Comparison of ENCODE assay signal across 8 cellular contexts in the genomic region with DNA sequence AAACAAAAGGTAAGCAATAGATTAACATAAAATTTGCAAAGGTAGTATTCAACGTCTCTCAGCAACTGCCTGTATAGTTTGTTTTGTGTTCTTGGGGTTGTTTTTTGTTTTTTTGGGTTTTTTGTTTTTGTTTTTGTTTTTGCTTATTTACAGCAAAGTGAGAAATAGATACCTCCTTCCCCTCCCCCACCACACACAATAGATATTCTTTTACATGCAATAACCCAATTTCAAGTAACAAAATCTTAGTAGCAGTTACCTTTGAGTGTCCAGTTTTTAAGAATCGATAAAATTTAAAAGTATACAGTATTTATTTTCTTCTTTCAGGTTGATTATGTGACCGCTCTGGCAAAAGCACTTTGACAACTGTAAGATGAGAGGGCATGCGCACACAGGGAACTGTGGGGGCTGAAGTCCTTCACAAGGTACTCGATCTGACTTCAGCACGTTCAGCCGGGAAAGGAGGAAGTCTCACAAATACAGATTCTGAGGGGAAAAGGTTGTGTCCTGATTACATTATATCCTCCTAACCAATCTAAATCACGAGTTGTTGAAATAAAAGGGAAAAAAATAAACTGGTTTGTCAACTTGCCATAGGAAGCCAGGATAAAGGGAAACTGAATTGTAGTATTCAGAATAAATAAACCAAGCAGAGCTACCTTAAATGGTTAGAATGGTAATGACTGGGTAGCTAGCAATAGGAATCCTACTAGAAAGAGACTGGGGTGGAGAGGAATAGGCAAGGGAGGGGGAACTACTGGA. TPM values are rescaled to one million over a fixed set of nuclear protein-coding genes. Genes with fewer than 3 reads are reported as not detected.
DNase-seq lines count a peak whose midpoint lies in the region; ATAC-seq, FAIRE-seq and TF ChIP-seq lines count a peak whose summit lies in the region.

No MANE protein-coding gene starts in this region.

- TF ChIP-seq CTCF in DND-41 (IDR thresholded peaks at IDR 0.05; ENCODE audit: borderline replicate concordance, extremely low read depth, low read length, poor library complexity, severe bottlenecking) (no peak), fibroblast of the aortic adventitia (IDR thresholded peaks at IDR 0.05; ENCODE audit: insufficient read depth, low read length) (no peak)

- H3K36me3 Mint-ChIP-seq in activated naive CD4-positive, alpha-beta T cell treated with anti-CD3 and anti-CD28 coated beads, Interleukin-2, amount 10 ng/mL, durations not matched to agents 7 days and 5 days, result peaks cover 12% of the 10 kb centered on the region
- no peaks in the 10 kb centered on the region for H3K36me3 Mint-ChIP-seq in naive B cell

- ATAC-seq in DND-41 (ENCODE audit: insufficient read depth, low read depth), result peak; percentile 78
- peak; percentile 54 to 58 for ATAC-seq in naive B cell (ENCODE audit: low read depth in 2 of 2)
- no peak for ATAC-seq in GM18517 (IDR thresholded peaks at IDR 0.05; ENCODE audit: unreplicated experiment)

- H3K4me1 ChIP-seq in DND-41 (ENCODE audit: insufficient read depth, low read length) (peaks cover 43% of the 10 kb centered on the region), thymus (ENCODE audit: control insufficient read depth, insufficient read depth, low read length) (no peaks in the 10 kb centered on the region)

- peak overlapping the region; percentile 78 for H3K4me2 ChIP-seq in DND-41 (ENCODE audit: insufficient read depth, low read length)

- peak overlapping the region; percentile 36 for H3K9ac ChIP-seq in DND-41 (ENCODE audit: low read depth, low read length)

- no peaks in the 10 kb centered on the region for H4K20me1 ChIP-seq in DND-41 (ENCODE audit: insufficient read depth, low read length)

- H3K27me3 Mint-ChIP-seq in activated naive CD4-positive, alpha-beta T cell treated with anti-CD3 and anti-CD28 coated beads, Interleukin-2, amount 10 ng/mL, durations not matched to agents 7 days and 5 days, result peaks cover 35% of the 10 kb centered on the region
- no peaks in the 10 kb centered on the region for H3K27me3 Mint-ChIP-seq in naive B cell

- H3K9me3 Mint-ChIP-seq in activated naive CD4-positive, alpha-beta T cell treated with anti-CD3 and anti-CD28 coated beads, Interleukin-2, amount 10 ng/mL, durations not matched to agents 7 days and 5 days, result no peaks in the 10 kb centered on the region
- no peaks in the 10 kb centered on the region for H3K9me3 Mint-ChIP-seq in naive B cell

- peak overlapping the region; percentile 84 for H2AFZ ChIP-seq in DND-41 (ENCODE audit: low read depth, low read length)

- CTCF ChIA-PET in activated naive CD4-positive, alpha-beta T cell treated with anti-CD3 and anti-CD28 coated beads, Interleukin-2, amount 10 ng/mL, durations not matched to agents 7 days and 5 days (lab: Charles Lee), result no interaction called here

- H3K36me3 ChIP-seq in DND-41 (ENCODE audit: insufficient read depth, low read length), result no peaks in the 10 kb centered on the region
- H3K36me3 ChIP-seq in thymus (ENCODE audit: control insufficient read depth, insufficient read depth), result no peaks in the 10 kb centered on the region

- H3K4me3 Mint-ChIP-seq in activated naive CD4-positive, alpha-beta T cell treated with anti-CD3 and anti-CD28 coated beads, Interleukin-2, amount 10 ng/mL, durations not matched to agents 7 days and 5 days, result peak overlapping the region; percentile 16
- H3K4me3 Mint-ChIP-seq in naive B cell, result peak overlapping the region; percentile 33 to 76 (median 48)

- H3K9me3 ChIP-seq in DND-41 (ENCODE audit: insufficient read depth, low read length, severe bottlenecking) (no peaks in the 10 kb centered on the region), thymus (ENCODE audit: control insufficient read depth) (no peaks in the 10 kb centered on the region)

- H3K4me3 ChIP-seq in DND-41 (ENCODE audit: low read depth in 1 of 2, low read length in 2 of 2) (peak overlapping the region; percentile 25 to 54; a peak in 3 of 4 replicates), fibroblast of the aortic adventitia (ENCODE audit: low read depth, low read length) (no peak overlapping the region), thymus (ENCODE audit: low read length) (peak overlapping the region; percentile 37)

- WGBS in thymus, result 8% methylated on average over 8 of the region's 8 CpGs

- DNase-seq in DND-41, result peak; percentile 62
- DNase-seq in KG1 (lab: John Stamatoyannopoulos, UW), result peak; percentile 42
- DNase-seq in RCC 7860 (ENCODE audit: low spot score), result peak; percentile 37
- peak; percentile 43 for DNase-seq in activated naive CD4-positive, alpha-beta T cell treated with anti-CD3 and anti-CD28 coated beads, Interleukin-2, amount 10 ng/mL, durations not matched to agents 7 days and 5 days
- peak; percentile 5 for DNase-seq in fibroblast of the aortic adventitia (ENCODE audit: low read depth)
- DNase-seq in naive B cell, result peak; percentile 43

- H3K79me2 ChIP-seq in DND-41 (ENCODE audit: insufficient read depth, low read length), result no peaks in the 10 kb centered on the region

- no peak overlapping the region for H3K27ac Mint-ChIP-seq in activated naive CD4-positive, alpha-beta T cell treated with anti-CD3 and anti-CD28 coated beads, Interleukin-2, amount 10 ng/mL, durations not matched to agents 7 days and 5 days
- peak overlapping the region in 2 of 6 donors; percentile 8 to 26 for H3K27ac Mint-ChIP-seq in naive B cell

- FAIRE-seq in RCC 7860 (lab: Jason Lieb, UNC), result peak; percentile 72

- peaks cover 31% of the 10 kb centered on the region for H3K4me1 Mint-ChIP-seq in activated naive CD4-positive, alpha-beta T cell treated with anti-CD3 and anti-CD28 coated beads, Interleukin-2, amount 10 ng/mL, durations not matched to agents 7 days and 5 days
- H3K4me1 Mint-ChIP-seq in naive B cell, result peaks cover 22 to 34% (median 33%) of the 10 kb centered on the region in 3 donors

- H3K27me3 ChIP-seq in DND-41 (ENCODE audit: insufficient read depth, low read length, poor library complexity) (no peaks in the 10 kb centered on the region), thymus (ENCODE audit: control insufficient read depth, insufficient read depth) (no peaks in the 10 kb centered on the region)

- H3K27ac ChIP-seq in DND-41 (ENCODE audit: low read length) (peak overlapping the region; percentile 64), thymus (ENCODE audit: low read depth) (no peak overlapping the region)

RNA-seq across cellular contexts. Expression of a gene that starts 47.8 kb away (rescaled TPM):
- total RNA-seq in fibroblast of the aortic adventitia (ENCODE audit: low replicate concordance), result 0.99 and 1.7 TPM in 2 replicates
- polyA plus RNA-seq in naive B cell (ENCODE audit: low read depth in 6 of 6), result 1 to 10 TPM; 1.0 to 2.8 (median 2.4) TPM
- 1.8 TPM for polyA plus RNA-seq in thymus

RNA-seq across cellular contexts. Expression of a gene that starts 47.9 kb away (rescaled TPM):
- total RNA-seq in fibroblast of the aortic adventitia (ENCODE audit: low replicate concordance), result 13.5 and 14.0 TPM in 2 replicates
- polyA plus RNA-seq in naive B cell (ENCODE audit: low read depth in 6 of 6), result 10 to 100 TPM; 21.7 to 34.7 (median 29.3) TPM
- polyA plus RNA-seq in thymus, result 22.9 TPM

Comparison
In these comparisons a context has a peak if more than half of its experiments do, and no peak if none do; other contexts are left out.
1. DNase-seq: peak in every context shown above with its lines; median percentile 62 in DND-41; 43 in activated naive CD4-positive, alpha-beta T cell treated with anti-CD3 and anti-CD28 coated beads, Interleukin-2, amount 10 ng/mL, durations not matched to agents 7 days and 5 days; 43 in naive B cell; 42 in KG1; 37 in RCC 7860; 5 in fibroblast of the aortic adventitia.